ENCODE assay signal across 1 cellular context in genomic region chr1:45339694-45340558, GRCh38.
A peak's percentile ranks its signal among the peaks of the same experiment; 100 is the strongest.
TF ChIP-seq lines count a peak whose summit lies in the region.

Gene MUTYH (minus strand): TSS chr1:45340440. CDS start chr1:45334505, 5,935 bp downstream.
Gene TOE1 (plus strand): TSS chr1:45340170. CDS start chr1:45340253, 83 bp downstream.

TF ChIP-seq in K562, 482 proteins besides CTCF, POLR2A, EP300 and RAD21 (continued from another document and continues in another):
- peak; percentile 1; the same call in 1 of the 2 replicates for TF ChIP-seq ZBTB12 (CRISPR knock-in tag; IDR thresholded peaks at IDR 0.05)
- peak; percentile 73; the same call in 1 of the 2 replicates for TF ChIP-seq ZNF584 (CRISPR knock-in tag; IDR thresholded peaks at IDR 0.05; ENCODE audit: low read depth)
- peak; percentile 82 for TF ChIP-seq TAF9B (IDR thresholded peaks at IDR 0.05; ENCODE audit: partially characterized antibody)
- TF ChIP-seq ZNF395 (CRISPR knock-in tag; IDR thresholded peaks at IDR 0.05): no peak; the same call in 1 of the 2 replicates
- peak; percentile 90 to 96 (median 93) for TF ChIP-seq YY1 (IDR thresholded peaks at IDR 0.05; ENCODE audit: borderline replicate concordance in 1 of 3, control insufficient read depth in 1 of 3, extremely low read depth in 1 of 3, insufficient read depth in 3 of 3, insufficient read length in 1 of 3, insufficient replicate concordance in 2 of 3, low read depth in 1 of 3, low read length in 2 of 3)
- peak; percentile 75; the same call in 1 of the 2 replicates for TF ChIP-seq ZC3H11A (IDR thresholded peaks at IDR 0.05; ENCODE audit: low read depth, low read length)
- TF ChIP-seq RHOXF2B (CRISPR knock-in tag; conservative IDR thresholded peaks at IDR 0.05): 0 out of 2 replicates have a peak, but pooled peaks have one; percentile 4
- TF ChIP-seq ZNF354B (CRISPR knock-in tag; IDR thresholded peaks at IDR 0.05): no peak
- TF ChIP-seq LCOR (CRISPR knock-in tag; IDR thresholded peaks at IDR 0.05): peak; percentile 98
- TF ChIP-seq ZMIZ1 (IDR thresholded peaks at IDR 0.05; ENCODE audit: low read depth in 2 of 2, low read length in 2 of 2): peak in 1 of 2 experiments; percentile 13; a peak in 2 of 4 replicates
- peak; percentile 93 for TF ChIP-seq SAP30 (IDR thresholded peaks at IDR 0.05; ENCODE audit: borderline replicate concordance, insufficient read depth, low read depth, low read length, poor library complexity, severe bottlenecking)
- no peak for TF ChIP-seq DEAF1 (CRISPR knock-in tag; IDR thresholded peaks at IDR 0.05)
- peak; percentile 73 for TF ChIP-seq ZBED1 (IDR thresholded peaks at IDR 0.05)
- peak; percentile 72; the same call in 1 of the 2 replicates for TF ChIP-seq MTA3 (IDR thresholded peaks at IDR 0.05; ENCODE audit: borderline replicate concordance)
- TF ChIP-seq NCOR1 (IDR thresholded peaks at IDR 0.05): peak; percentile 12; the same call in 1 of the 2 replicates
- TF ChIP-seq DPF2 (IDR thresholded peaks at IDR 0.05): peak; percentile 72; the same call in 1 of the 2 replicates
- peak; percentile 89 for TF ChIP-seq RBBP5 (IDR thresholded peaks at IDR 0.05; ENCODE audit: borderline replicate concordance, insufficient read depth, low read length, poor library complexity, severe bottlenecking)
- peak; percentile 85 for TF ChIP-seq ZNF511 (CRISPR knock-in tag; IDR thresholded peaks at IDR 0.05)
- TF ChIP-seq BRF1 (IDR thresholded peaks at IDR 0.05; ENCODE audit: borderline replicate concordance, extremely low read depth, insufficient read length): no peak
- peak; percentile 12; the same call in 1 of the 2 replicates for TF ChIP-seq KDM2B (CRISPR knock-in tag; IDR thresholded peaks at IDR 0.05)
- peak; percentile 95; the same call in 1 of the 2 replicates for TF ChIP-seq ARID4B (CRISPR knock-in tag; IDR thresholded peaks at IDR 0.05)
- TF ChIP-seq ESRRB (CRISPR knock-in tag; IDR thresholded peaks at IDR 0.05; ENCODE audit: borderline replicate concordance): no peak
- peak; percentile 62; the same call in 1 of the 2 replicates for TF ChIP-seq NR1H2 (CRISPR knock-in tag; IDR thresholded peaks at IDR 0.05)
- TF ChIP-seq GTF2E2 (tag; IDR thresholded peaks at IDR 0.05): peak; percentile 87; the same call in 1 of the 2 replicates
- TF ChIP-seq ZNF592 (IDR thresholded peaks at IDR 0.05): peak; percentile 53; the same call in 1 of the 2 replicates
- TF ChIP-seq ELK1 (CRISPR knock-in tag; IDR thresholded peaks at IDR 0.05): no peak
- TF ChIP-seq MCM7 (IDR thresholded peaks at IDR 0.05): no peak
- peak; percentile 87 for TF ChIP-seq ZNF644 (tag; IDR thresholded peaks at IDR 0.05; ENCODE audit: low read depth)
- TF ChIP-seq SRSF7 (optimal IDR thresholded peaks at IDR 0.05; ENCODE audit: low read depth, low read length): no peak
- no peak; the same call in 1 of the 2 replicates for TF ChIP-seq BCOR (IDR thresholded peaks at IDR 0.05)
- TF ChIP-seq ZBTB17 (CRISPR knock-in tag; IDR thresholded peaks at IDR 0.05): peak; percentile 46; the same call in 1 of the 2 replicates
- peak; percentile 74; the same call in 1 of the 2 replicates for TF ChIP-seq SIN3B (IDR thresholded peaks at IDR 0.05; ENCODE audit: low read depth)
- TF ChIP-seq CREB3L1 (IDR thresholded peaks at IDR 0.05; ENCODE audit: borderline replicate concordance, low read depth): peak; percentile 91
- TF ChIP-seq PTBP1 (IDR thresholded peaks at IDR 0.05; ENCODE audit: low read depth, low read length): 0 out of 2 replicates have a peak, but pooled peaks have one; percentile 33
- 0 out of 2 replicates have a peak, but pooled peaks have one; percentile 31 for TF ChIP-seq DIDO1 (tag; IDR thresholded peaks at IDR 0.05; ENCODE audit: low read depth)
